In genomic region chr16:50267151-50267631, GRCh38 we compare ENCODE assay signal across 10 cellular contexts. TPM values are rescaled to one million over a fixed set of nuclear protein-coding genes. Genes with fewer than 3 reads are reported as not detected.
DNase-seq lines count a peak whose midpoint lies in the region; ATAC-seq and TF ChIP-seq lines count a peak whose summit lies in the region.
"Had no signal": no experiment of that assay in that cellular context is flagged by ENCODE, and none has a peak within 500 bp of the region (broad histone marks: within the 10 kb centered on the region; RNA-seq: fewer than 3 reads in every experiment).

No MANE protein-coding gene starts in this region.

- H3K36me3 Mint-ChIP-seq in T-helper 17 cell (ENCODE audit: low read depth), result peaks cover 3% of the 10 kb centered on the region

- H3K9me3 ChIP-seq in T-helper 17 cell (ENCODE audit: control insufficient read depth, low read length, poor library complexity, severe bottlenecking), result no peaks in the 10 kb centered on the region
- no peaks in the 10 kb centered on the region for H3K9me3 ChIP-seq in suprapubic skin

- TF ChIP-seq POLR2A in suprapubic skin (IDR thresholded peaks at IDR 0.05), result no peak

- DNase-seq in activated CD8-positive, alpha-beta memory T cell treated with anti-CD3 and anti-CD28 coated beads for 24 hours, result peak; percentile 76
- DNase-seq in activated CD8-positive, alpha-beta memory T cell treated with anti-CD3 and anti-CD28 coated beads, Interleukin-2, amount 50 U/mL, for 4 hours, result no peak
- no peak for DNase-seq in T-helper 17 cell
- DNase-seq in foreskin fibroblast, result no peak
- DNase-seq in suprapubic skin (ENCODE audit: low spot score in 2 of 2), result no peak
- DNase-seq in hippocampal formation (lab: John Stamatoyannopoulos, UW), result no peak
- no peak for DNase-seq in SW 1271 (lab: John Stamatoyannopoulos, UW)
- DNase-seq: activated CD4-positive, alpha-beta T cell treated with anti-CD3 and anti-CD28 coated beads, Interleukin-2, amount 50 U/mL, for 1 hour; stimulated activated CD4-positive, alpha-beta T cell treated with anti-CD3 and anti-CD28 coated beads, Interleukin-12 subunit alpha, Interleukin-12 subunit beta, amount 100 ng/mL, for 4 hours had no signal

- H3K27me3 ChIP-seq in suprapubic skin, result no peaks in the 10 kb centered on the region

- ATAC-seq in T-helper 17 cell (peak; percentile 0), GM19324 (IDR thresholded peaks at IDR 0.05; ENCODE audit: low FRiP score, unreplicated experiment) (no peak)

- H3K4me1 Mint-ChIP-seq in T-helper 17 cell, result peaks cover 62% of the 10 kb centered on the region

- no peaks in the 10 kb centered on the region for H3K27me3 Mint-ChIP-seq in T-helper 17 cell

- no peak for TF ChIP-seq EP300 in suprapubic skin (IDR thresholded peaks at IDR 0.05)

- whole genome bisulfite sequencing in suprapubic skin, result 76% methylated on average over 8 of the region's 8 CpGs

- H3K4me1 ChIP-seq in suprapubic skin, result peaks cover 19% of the 10 kb centered on the region

- TF ChIP-seq CTCF in foreskin fibroblast (IDR thresholded peaks at IDR 0.05; ENCODE audit: low read depth, low read length), result no peak
- TF ChIP-seq CTCF in suprapubic skin (IDR thresholded peaks at IDR 0.05), result no peak

- H3K36me3 ChIP-seq in suprapubic skin, result no peaks in the 10 kb centered on the region

- H3K27ac Mint-ChIP-seq in T-helper 17 cell, result peak overlapping the region; percentile 98

- H3K4me3 ChIP-seq in foreskin fibroblast (ENCODE audit: low read depth in 1 of 2, low read length in 2 of 2), result peak overlapping the region; percentile 46 to 52
- peak overlapping the region; percentile 35 for H3K4me3 ChIP-seq in suprapubic skin

- peak overlapping the region; percentile 45 for H3K27ac ChIP-seq in suprapubic skin

- peak overlapping the region; percentile 95 for H3K4me3 Mint-ChIP-seq in T-helper 17 cell

RNA-seq across cellular contexts. Expression of gene ADCY7, which starts 0.8 kb away (rescaled TPM):
- total RNA-seq in T-helper 17 cell (100 to 1,000 TPM; 187 to 203 TPM), suprapubic skin (10 to 100 TPM; 15.0 to 23.3 (median 16.9) TPM)

Comparison
In these comparisons a context has a peak if more than half of its experiments do, and no peak if none do; other contexts are left out.
1. RNA of gene ADCY7, which starts 0.8 kb away (total RNA-seq): 187 to 203 TPM in T-helper 17 cell; 15.0 to 23.3 TPM in suprapubic skin; every median in the first group is over 4 times any median in the second.